In the genomic region with DNA sequence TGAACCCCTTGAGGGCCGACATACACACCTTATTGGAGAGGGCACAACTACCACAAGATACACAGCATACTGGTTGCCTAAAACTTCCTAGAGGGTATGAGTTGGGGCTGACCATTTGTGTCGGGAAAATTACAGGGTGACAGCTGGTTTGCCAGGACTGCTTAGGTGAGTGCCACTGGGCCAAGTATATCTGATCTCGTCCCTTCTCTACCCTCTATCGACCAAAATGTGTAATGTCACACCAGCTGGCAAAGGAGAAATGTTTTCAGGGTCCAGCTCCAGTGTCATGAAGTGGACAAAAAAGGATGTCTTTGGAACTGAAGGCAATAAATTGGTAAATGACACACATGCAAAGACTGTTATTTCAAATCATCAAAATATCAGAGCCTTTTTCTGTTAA, we compare ENCODE assay signal across 12 cellular contexts.
DNase-seq lines count a peak whose midpoint lies in the region; ATAC-seq and TF ChIP-seq lines count a peak whose summit lies in the region.
"Had no signal": no experiment of that assay in that cellular context is flagged by ENCODE, and none has a peak within 500 bp of the region (broad histone marks: within the 10 kb centered on the region; RNA-seq: fewer than 3 reads in every experiment).

No MANE protein-coding gene starts in this region.

- H3K4me1 ChIP-seq in OCI-LY1 (ENCODE audit: insufficient read depth, low read length, severe bottlenecking) = no peaks in the 10 kb centered on the region
- no peaks in the 10 kb centered on the region for H3K4me1 ChIP-seq in neural progenitor cell

- H3K9ac ChIP-seq in OCI-LY1 (ENCODE audit: low read length) (no peak overlapping the region), neural progenitor cell (no peak overlapping the region)

- no peaks in the 10 kb centered on the region for H4K20me1 ChIP-seq in OCI-LY1 (ENCODE audit: insufficient read depth, low read length)
- H4K20me1 ChIP-seq in neural progenitor cell (ENCODE audit: low read depth) = no peaks in the 10 kb centered on the region

- no peaks in the 10 kb centered on the region for H3K9me3 ChIP-seq in OCI-LY1 (ENCODE audit: low read length)
- H3K9me3 ChIP-seq in neural progenitor cell (ENCODE audit: low read depth) = no peaks in the 10 kb centered on the region

- H3K4me3 ChIP-seq in OCI-LY1 (ENCODE audit: low read depth, low read length, poor library complexity, severe bottlenecking) = no peak overlapping the region
- H3K4me3 ChIP-seq in neural progenitor cell = no peak overlapping the region

- H3K27me3 ChIP-seq in OCI-LY1 (ENCODE audit: insufficient read depth, low read length) (no peaks in the 10 kb centered on the region), neural progenitor cell (no peaks in the 10 kb centered on the region)

- H3K4me2 ChIP-seq in OCI-LY1 (ENCODE audit: low read length) (no peak overlapping the region), neural progenitor cell (no peak overlapping the region)

- H3K27ac Mint-ChIP-seq in neural progenitor cell = no peak overlapping the region
- no peak overlapping the region for H3K27ac Mint-ChIP-seq in osteocyte (ENCODE audit: unreplicated experiment)
- H3K27ac Mint-ChIP-seq: nephron progenitor cell, T-cell had no signal

- no peak overlapping the region for H3K4me3 Mint-ChIP-seq in neural progenitor cell
- H3K4me3 Mint-ChIP-seq in osteocyte (ENCODE audit: unreplicated experiment) = no peak overlapping the region
- H3K4me3 Mint-ChIP-seq: activated T-cell treated with anti-CD3 and anti-CD28 coated beads, Interleukin-2, amount 50 U/mL, for 4 hours; nephron progenitor cell; T-cell had no signal

- H3K4me1 Mint-ChIP-seq in neural progenitor cell (peaks cover 9% of the 10 kb centered on the region), osteocyte (ENCODE audit: unreplicated experiment) (no peaks in the 10 kb centered on the region)
- H3K4me1 Mint-ChIP-seq: nephron progenitor cell, T-cell had no signal

- no peaks in the 10 kb centered on the region for H3K9me3 Mint-ChIP-seq in neural progenitor cell
- H3K9me3 Mint-ChIP-seq in osteocyte (ENCODE audit: unreplicated experiment) = no peaks in the 10 kb centered on the region
- H3K9me3 Mint-ChIP-seq: nephron progenitor cell had no signal

- H3K27ac ChIP-seq in OCI-LY1 (ENCODE audit: low read depth, low read length, poor library complexity, severe bottlenecking) (no peak overlapping the region), neural progenitor cell (no peak overlapping the region)

- peak; percentile 28; the same call in 1 of the 2 replicates for TF ChIP-seq CTCF in OCI-LY1 (IDR thresholded peaks at IDR 0.05; ENCODE audit: low read length)
- TF ChIP-seq CTCF in neural progenitor cell (IDR thresholded peaks at IDR 0.05) = peak; percentile 9
- no peak for TF ChIP-seq CTCF in osteocyte (IDR thresholded peaks at IDR 0.05)

- H3F3A ChIP-seq in OCI-LY1 (ENCODE audit: insufficient read depth, low read length) (no peaks in the 10 kb centered on the region), neural progenitor cell (ENCODE audit: low read depth) (no peaks in the 10 kb centered on the region)

- H3K36me3 Mint-ChIP-seq in neural progenitor cell (no peaks in the 10 kb centered on the region), osteocyte (ENCODE audit: unreplicated experiment) (no peaks in the 10 kb centered on the region)
- H3K36me3 Mint-ChIP-seq: T-cell had no signal

- H3K27me3 Mint-ChIP-seq in neural progenitor cell (ENCODE audit: insufficient read depth, low read depth) = peaks cover 3% of the 10 kb centered on the region
- H3K27me3 Mint-ChIP-seq in osteocyte (ENCODE audit: unreplicated experiment) = peaks cover 19% of the 10 kb centered on the region
- H3K27me3 Mint-ChIP-seq: T-cell had no signal

- H3K36me3 ChIP-seq in OCI-LY1 (ENCODE audit: insufficient read depth, low read length) = no peaks in the 10 kb centered on the region
- H3K36me3 ChIP-seq in neural progenitor cell = no peaks in the 10 kb centered on the region

- ATAC-seq in HG02678 (IDR thresholded peaks at IDR 0.05; ENCODE audit: unreplicated experiment) (peak; percentile 61), esophagus mucosa (no peak)
- ATAC-seq: activated T-cell treated with anti-CD3 and anti-CD28 coated beads, Interleukin-2, amount 50 U/mL, for 4 hours; T-cell had no signal

- no peak overlapping the region for H2AFZ ChIP-seq in OCI-LY1 (ENCODE audit: low read length)
- H2AFZ ChIP-seq in neural progenitor cell (replicated peaks) = no peak overlapping the region

- no peaks in the 10 kb centered on the region for H3K79me2 ChIP-seq in OCI-LY1 (ENCODE audit: insufficient read depth, low read length)
- no peaks in the 10 kb centered on the region for H3K79me2 ChIP-seq in neural progenitor cell (ENCODE audit: low read depth)

- DNase-seq in NCI-H524 (lab: John Stamatoyannopoulos, UW) = peak; percentile 12 to 56
- DNase-seq in NCI-H524 treated with DMSO at 0.1 percent for 48 hours (lab: John Stamatoyannopoulos, UW) = no peak
- no peak for DNase-seq in neural progenitor cell (ENCODE audit: low spot score)
- DNase-seq in NCI-H345 treated with DMSO at 0.1 percent for 48 hours (lab: John Stamatoyannopoulos, UW; ENCODE audit: unreplicated experiment) = no peak
- DNase-seq in osteocyte (ENCODE audit: extremely low spot score, unreplicated experiment) = no peak
- DNase-seq: activated T-cell treated with anti-CD3 and anti-CD28 coated beads, Interleukin-2, amount 50 U/mL, for 4 hours; NCI-H1930; nephron progenitor cell; T-cell had no signal

- H3K9me2 ChIP-seq in OCI-LY1 (ENCODE audit: low read depth, low read length) = no peaks in the 10 kb centered on the region

Comparison
In these comparisons a context has a peak if more than half of its experiments do, and no peak if none do; other contexts are left out.
1. DNase-seq: peak in NCI-H524 (2 of 2); none in NCI-H524 treated with DMSO at 0.1 percent for 48 hours (single experiment), neural progenitor cell (single experiment), NCI-H345 treated with DMSO at 0.1 percent for 48 hours (single experiment) and osteocyte (single experiment).